ENCODE assay signal across 15 cellular contexts in genomic region chr13:66860868-66861447, GRCh38.
"Had no signal": no experiment of that assay in that cellular context is flagged by ENCODE, and none has a peak within 500 bp of the region (broad histone marks: within the 10 kb centered on the region; RNA-seq: fewer than 3 reads in every experiment).

No MANE protein-coding gene starts in this region.

- H3K9me3 ChIP-seq: esophagus muscularis mucosa, neutrophil, suprapubic skin had no signal

- ATAC-seq: activated CD4-positive, alpha-beta T cell treated with anti-CD3 and anti-CD28 coated beads for 36 hours; activated CD8-positive, alpha-beta memory T cell treated with anti-CD3 and anti-CD28 coated beads, Interleukin-2, amount 10 ng/mL, durations not matched to agents 7 days and 5 days; stimulated activated naive B cell treated with anti-CD40 and anti-IgM and Interleukin-4, amounts not matched to agents 10 μg/mL and 1 μg/mL and 100 μg/mL, for 72 hours had no signal

- H3K4me3 ChIP-seq: esophagus muscularis mucosa, suprapubic skin had no signal

- H3K27ac ChIP-seq: esophagus muscularis mucosa, neutrophil, suprapubic skin had no signal

- DNase-seq: activated CD4-positive, alpha-beta memory T cell treated with anti-CD3 and anti-CD28 coated beads for 36 hours; activated CD4-positive, alpha-beta T cell treated with anti-CD3 and anti-CD28 coated beads for 36 hours; activated CD8-positive, alpha-beta memory T cell treated with anti-CD3 and anti-CD28 coated beads, Interleukin-2, amount 10 ng/mL, durations not matched to agents 7 days and 5 days; activated naive CD4-positive, alpha-beta T cell treated with anti-CD3 and anti-CD28 coated beads, Interleukin-2, amount 10 ng/mL, durations not matched to agents 7 days and 5 days; activated T-cell treated with anti-CD3 and anti-CD28 coated beads, Interleukin-2, amount 50 U/mL, for 24 hours; foreskin fibroblast; midbrain; posterior cingulate gyrus; stimulated activated CD4-positive, alpha-beta T cell treated with anti-CD3 and anti-CD28 coated beads, Interleukin-15, amount 100 ng/mL, for 24 hours; stimulated activated CD4-positive, alpha-beta T cell treated with anti-CD3 and anti-CD28 coated beads, Interleukin-4, amount 100 ng/mL, for 1 hour; stimulated activated naive B cell treated with anti-CD40 and anti-IgM and Interleukin-4, amounts not matched to agents 10 μg/mL and 1 μg/mL and 100 μg/mL, for 72 hours; T-helper 2 cell had no signal

- H3K36me3 ChIP-seq: esophagus muscularis mucosa, neutrophil, suprapubic skin had no signal

- H3K4me1 ChIP-seq: suprapubic skin had no signal

- H3K27me3 ChIP-seq: esophagus muscularis mucosa, neutrophil, suprapubic skin had no signal
